21 cellular contexts compared by ENCODE assay signal in the genomic region with DNA sequence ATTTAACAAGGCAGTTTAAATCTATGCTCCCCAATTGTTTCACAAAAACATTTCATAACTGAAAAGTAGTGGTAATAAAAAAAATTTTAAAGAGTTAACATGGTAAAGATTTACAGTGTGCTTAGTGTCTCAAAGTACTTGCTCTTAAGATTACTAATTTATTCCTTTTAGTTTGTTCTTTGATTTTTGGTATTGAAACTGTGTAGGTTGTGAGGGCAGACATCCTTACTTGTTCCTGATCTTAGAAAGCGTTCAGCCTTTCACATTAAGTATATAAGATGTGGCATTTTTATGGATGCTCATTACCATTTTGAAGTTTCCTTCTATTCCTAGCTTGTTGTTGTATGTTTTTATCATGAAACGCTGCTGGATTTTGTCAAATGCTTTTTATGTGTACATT.
"Had no signal": no experiment of that assay in that cellular context is flagged by ENCODE, and none has a peak within 500 bp of the region (broad histone marks: within the 10 kb centered on the region; RNA-seq: fewer than 3 reads in every experiment).

No MANE protein-coding gene starts in this region.

- ATAC-seq: foreskin keratinocyte; left lobe of liver; lower lobe of right lung; right cardiac atrium; stimulated activated effector memory CD8-positive, alpha-beta T cell treated with anti-CD3 and anti-CD28 coated beads, Interleukin-12 subunit alpha, Interleukin-12 subunit beta, amount 100 ng/mL, for 72 hours; T-helper 17 cell had no signal

- H3K4me1 ChIP-seq: foreskin keratinocyte, parathyroid adenoma, transverse colon had no signal

- H3K27ac ChIP-seq: foreskin keratinocyte, lower lobe of right lung, parathyroid adenoma, skin epidermis, transverse colon had no signal

- H3K27me3 ChIP-seq: foreskin keratinocyte, transverse colon had no signal

- FAIRE-seq: urothelium cell line had no signal

- H2AFZ ChIP-seq: parathyroid adenoma had no signal

- H3K9ac ChIP-seq: parathyroid adenoma had no signal

- H3K36me3 ChIP-seq: lower lobe of right lung had no signal

- H3K9me3 ChIP-seq: lower lobe of right lung, transverse colon had no signal

- H3K27ac Mint-ChIP-seq: stimulated activated effector memory CD8-positive, alpha-beta T cell treated with anti-CD3 and anti-CD28 coated beads, Interleukin-12 subunit alpha, Interleukin-12 subunit beta, amount 100 ng/mL, for 72 hours; T-helper 17 cell had no signal

- DNase-seq: activated CD4-positive, alpha-beta T cell treated with anti-CD3 and anti-CD28 coated beads, Interleukin-2, amount 50 U/mL, for 4 hours; activated CD4-positive, CD25-positive, alpha-beta regulatory T cell; activated naive CD4-positive, alpha-beta T cell treated with Interleukin-2 at 50 U/mL for 16 hours; aorta; dermis blood vessel endothelial cell; effector CD8-positive, alpha-beta T cell; foreskin keratinocyte; lower lobe of right lung; mesendoderm; naive B cell; nucleus accumbens; right cardiac atrium; stimulated activated CD4-positive, alpha-beta T cell treated with anti-CD3 and anti-CD28 coated beads, Interleukin-1b, Interleukin-23, amount 100 ng/mL, for 48 hours; T-helper 17 cell; transverse colon had no signal

- H3K27me3 Mint-ChIP-seq: naive B cell, T-helper 17 cell had no signal

- H3K4me3 ChIP-seq: lower lobe of right lung, skin epidermis, transverse colon had no signal

- H3K9me3 Mint-ChIP-seq: naive B cell; stimulated activated effector memory CD8-positive, alpha-beta T cell treated with anti-CD3 and anti-CD28 coated beads, Interleukin-12 subunit alpha, Interleukin-12 subunit beta, amount 100 ng/mL, for 72 hours had no signal

- H3K4me3 Mint-ChIP-seq: brain; naive B cell; stimulated activated effector memory CD8-positive, alpha-beta T cell treated with anti-CD3 and anti-CD28 coated beads, Interleukin-12 subunit alpha, Interleukin-12 subunit beta, amount 100 ng/mL, for 72 hours; T-helper 17 cell had no signal
